ENCODE assay signal across 2 cellular contexts in the genomic region with DNA sequence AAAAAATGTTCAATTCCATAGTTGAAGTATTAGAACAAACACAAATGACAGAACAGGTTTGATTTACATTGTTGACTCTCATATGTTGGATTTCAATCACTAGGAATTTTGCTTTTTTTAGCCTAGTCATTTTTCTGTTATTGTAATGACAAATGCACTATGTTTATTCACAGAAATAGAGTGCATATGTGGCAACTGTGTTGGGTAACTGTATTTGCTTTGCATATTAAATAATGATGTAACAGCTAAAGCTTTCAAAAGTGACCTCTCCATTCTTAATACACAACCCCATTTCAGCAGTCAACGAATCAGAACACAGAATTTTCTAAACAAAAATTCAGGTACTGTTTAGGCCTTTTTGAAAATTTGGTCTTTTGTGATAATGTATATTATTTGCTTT.
TF ChIP-seq lines count a peak whose summit lies in the region.

No MANE protein-coding gene starts in this region.

TF ChIP-seq in IMR-90, 13 proteins besides CTCF, POLR2A, EP300 and RAD21:
- TF ChIP-seq CEBPB (IDR thresholded peaks at IDR 0.05; ENCODE audit: low read depth, low read length), result peak; percentile 86
- TF ChIP-seq BHLHE40 (IDR thresholded peaks at IDR 0.05; ENCODE audit: low read depth, low read length), result no peak

TF ChIP-seq in endothelial cell of umbilical vein, 7 proteins besides CTCF, POLR2A, EP300 and RAD21:
- TF ChIP-seq EZH2 (IDR thresholded peaks at IDR 0.05; ENCODE audit: borderline replicate concordance, low read depth, low read length, severe bottlenecking), result no peak
- no peak for TF ChIP-seq POLR2AphosphoS5 (IDR thresholded peaks at IDR 0.05; ENCODE audit: insufficient read depth, low read depth, low read length)
- no peak for TF ChIP-seq GATA2 (IDR thresholded peaks at IDR 0.05; ENCODE audit: insufficient read depth, insufficient read length, low read depth, low read length)
- no peak for TF ChIP-seq JUN (IDR thresholded peaks at IDR 0.05; ENCODE audit: borderline replicate concordance, insufficient read depth, insufficient read length, low read depth)
- TF ChIP-seq, protein P1, sequence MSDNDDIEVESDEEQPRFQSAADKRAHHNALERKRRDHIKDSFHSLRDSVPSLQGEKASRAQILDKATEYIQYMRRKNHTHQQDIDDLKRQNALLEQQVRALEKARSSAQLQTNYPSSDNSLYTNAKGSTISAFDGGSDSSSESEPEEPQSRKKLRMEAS (IDR thresholded peaks at IDR 0.05; ENCODE audit: insufficient read depth, insufficient read length), result no peak
- no peak for TF ChIP-seq FOS (IDR thresholded peaks at IDR 0.05; ENCODE audit: borderline replicate concordance, insufficient read depth, low read length)
- TF ChIP-seq MYC (IDR thresholded peaks at IDR 0.05; ENCODE audit: low read depth, low read length), result no peak
